ENCODE assay signal across 33 cellular contexts in the genomic region with DNA sequence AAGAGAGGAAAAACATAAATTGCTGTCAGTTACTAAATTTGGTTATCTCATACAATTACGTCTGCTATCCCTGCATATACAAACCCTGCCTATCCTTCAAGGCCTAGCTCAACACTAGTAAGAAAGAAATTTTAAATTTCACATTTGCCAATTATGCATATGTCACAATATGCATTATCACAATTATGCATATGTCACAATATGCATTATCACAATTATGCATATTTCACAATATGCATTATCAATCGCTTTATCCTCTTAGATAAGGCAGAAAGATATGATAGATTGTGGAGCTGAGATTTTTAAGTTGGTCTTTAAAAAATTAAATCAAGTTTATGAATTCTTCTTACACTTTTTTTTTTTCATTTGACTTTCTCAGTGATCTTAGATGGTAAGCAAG.
"Had no signal": no experiment of that assay in that cellular context is flagged by ENCODE, and none has a peak within 500 bp of the region (broad histone marks: within the 10 kb centered on the region; RNA-seq: fewer than 3 reads in every experiment).

No MANE protein-coding gene starts in this region.

- H3K27ac ChIP-seq: adrenal gland, body of pancreas, brain microvascular endothelial cell, breast epithelium, VCaP had no signal

- H3K9me3 ChIP-seq: body of pancreas had no signal

- H3K4me3 ChIP-seq: adrenal gland, body of pancreas, breast epithelium had no signal

- H3K36me3 ChIP-seq: adrenal gland, brain microvascular endothelial cell, breast epithelium had no signal

- ATAC-seq: activated CD8-positive, alpha-beta T cell treated with anti-CD3 and anti-CD28 coated beads for 36 hours; activated naive CD4-positive, alpha-beta T cell treated with anti-CD3 and anti-CD28 coated beads, Interleukin-2, amount 50 U/mL, for 72 hours; activated T-cell treated with anti-CD3 and anti-CD28 coated beads, Interleukin-2, amount 50 U/mL, for 4 hours; activated T-cell treated with anti-CD3 and anti-CD28 coated beads, Interleukin-2, amount 50 U/mL, for 72 hours; activated T-helper 17 cell treated with anti-CD3 and anti-CD28 coated beads, Interleukin-2, amount 50 U/mL, for 72 hours; body of pancreas had no signal

- DNase-seq: activated B cell treated with CpG ODN at 0.5 μM for 24 hours; activated CD4-positive, alpha-beta memory T cell treated with anti-CD3 and anti-CD28 coated beads for 36 hours; activated CD4-positive, alpha-beta T cell treated with anti-CD3 and anti-CD28 coated beads for 4 hours; activated CD4-positive, alpha-beta T cell treated with anti-CD3 and anti-CD28 coated beads, Interleukin-2, amount 10 ng/mL, durations not matched to agents 24 days and 14 days; activated CD4-positive, alpha-beta T cell treated with anti-CD3 and anti-CD28 coated beads, Interleukin-2, amount 50 U/mL, for 1 hour; activated CD4-positive, alpha-beta T cell treated with anti-CD3 and anti-CD28 coated beads, Interleukin-2, amount 50 U/mL, for 4 hours; activated CD4-positive, CD25-positive, alpha-beta regulatory T cell treated with anti-CD3 and anti-CD28 coated beads, Interleukin-2, amount 50 U/mL, for 72 hours; activated CD8-positive, alpha-beta memory T cell treated with anti-CD3 and anti-CD28 coated beads, Interleukin-2, amount 50 U/mL, for 4 hours; activated CD8-positive, alpha-beta T cell treated with anti-CD3 and anti-CD28 coated beads for 36 hours; activated effector memory CD4-positive, alpha-beta T cell treated with anti-CD3 and anti-CD28 coated beads, Interleukin-2, amount 50 U/mL, for 16 hours; activated gamma-delta T cell treated with Interleukin-2 at 50 U/mL for 16 hours; activated naive CD4-positive, alpha-beta T cell; activated naive CD4-positive, alpha-beta T cell treated with anti-CD3 and anti-CD28 coated beads for 36 hours; activated naive CD4-positive, alpha-beta T cell treated with anti-CD3 and anti-CD28 coated beads, Interleukin-2, amount 50 U/mL, for 16 hours; activated naive CD8-positive, alpha-beta T cell treated with anti-CD3 and anti-CD28 coated beads for 36 hours; activated T-cell treated with anti-CD3 and anti-CD28 coated beads for 4 hours; activated T-cell treated with anti-CD3 and anti-CD28 coated beads, Interleukin-2, amount 50 U/mL, for 1 hour; activated T-cell treated with anti-CD3 and anti-CD28 coated beads, Interleukin-2, amount 50 U/mL, for 4 hours; activated T-cell treated with anti-CD3 and anti-CD28 coated beads, Interleukin-2, amount 50 U/mL, for 72 hours; adrenal gland; amniotic stem cell; aorta; body of pancreas; brain microvascular endothelial cell; central memory CD4-positive, alpha-beta T cell; T-helper 2 cell; T-helper 9 cell had no signal

- FAIRE-seq: astrocyte, TTC549 had no signal

- H3K4me1 ChIP-seq: adrenal gland, body of pancreas, breast epithelium had no signal

- H3K27me3 ChIP-seq: adrenal gland, body of pancreas, brain microvascular endothelial cell, breast epithelium had no signal
